ENCODE assay signal across 9 cellular contexts in genomic region chr1:182901946-182902345, GRCh38. TPM values are rescaled to one million over a fixed set of nuclear protein-coding genes. Genes with fewer than 3 reads are reported as not detected.
"Had no signal": no experiment of that assay in that cellular context is flagged by ENCODE, and none has a peak within 500 bp of the region (broad histone marks: within the 10 kb centered on the region; RNA-seq: fewer than 3 reads in every experiment).

No MANE protein-coding gene starts in this region.

RNA-seq across cellular contexts. Expression of gene SHCBP1L, which starts 51.0 kb away (rescaled TPM):
- total RNA-seq: PC-3, PC-9, Peyer's patch, Right ventricle myocardium inferior, Right ventricle myocardium superior, RPMI7951, SJCRH30, SJSA1, SK-MEL-5 had no signal
